In genomic region chr5:178278358-178279023, GRCh38 we compare ENCODE assay signal across 21 cellular contexts. TPM values are rescaled to one million over a fixed set of nuclear protein-coding genes. Genes with fewer than 3 reads are reported as not detected.
A peak's percentile ranks its signal among the peaks of the same experiment; 100 is the strongest.
DNase-seq lines count a peak whose midpoint lies in the region; ATAC-seq and TF ChIP-seq lines count a peak whose summit lies in the region.
"Had no signal": no experiment of that assay in that cellular context is flagged by ENCODE, and none has a peak within 500 bp of the region (broad histone marks: within the 10 kb centered on the region; RNA-seq: fewer than 3 reads in every experiment).

No MANE protein-coding gene starts in this region.

- DNase-seq in activated CD8-positive, alpha-beta T cell treated with anti-CD3 and anti-CD28 coated beads, Interleukin-2, amount 10 ng/mL, durations not matched to agents 7 days and 5 days: no peak
- DNase-seq in activated CD8-positive, alpha-beta T cell treated with anti-CD3 and anti-CD28 coated beads for 36 hours: no peak
- peak; percentile 60 for DNase-seq in ELF-1 (ENCODE audit: low read depth, low spot score)
- DNase-seq in RWPE2 (ENCODE audit: low spot score): peak; percentile 55
- peak; percentile 83 for DNase-seq in osteoblast (ENCODE audit: insufficient read length, low spot score, missing footprints)
- DNase-seq in ovary: no peak
- DNase-seq in SW480 (ENCODE audit: low spot score): no peak
- DNase-seq: AML-193; C1 segment of cervical spinal cord; CD4-positive, alpha-beta memory T cell; COR-L47; DMS53; NCI-H1048; NCI-H1436; NCI-H1930; NCI-H2107; NCI-H446 treated with DMSO at 0.1 percent for 48 hours; NCI-H526; PC-9; RPMI8226 had no signal

- no peak overlapping the region for H2AFZ ChIP-seq in osteoblast (ENCODE audit: low read length)
- H2AFZ ChIP-seq: PC-9 had no signal

- intact Hi-C loops in activated CD8-positive, alpha-beta T cell treated with anti-CD3 and anti-CD28 coated beads for 36 hours (cut with micrococcal nuclease): no loop called here
- intact Hi-C loops in ovary (cut with DNase I): loop anchor here in 1 of 4 donors (5.0 kb wide), 1 partner anchor 274 kb away; no protein-coding TSS in a partner anchor

- no peak for ATAC-seq in activated CD8-positive, alpha-beta T cell treated with anti-CD3 and anti-CD28 coated beads, Interleukin-2, amount 10 ng/mL, durations not matched to agents 7 days and 5 days
- ATAC-seq in activated CD8-positive, alpha-beta T cell treated with anti-CD3 and anti-CD28 coated beads for 36 hours: no peak
- ATAC-seq in RWPE2 (ENCODE audit: low read depth): no peak
- ATAC-seq: A549 had no signal

- H3K27me3 ChIP-seq in RWPE2 (ENCODE audit: insufficient read depth, poor library complexity, severe bottlenecking) (no peaks in the 10 kb centered on the region), osteoblast (ENCODE audit: insufficient read depth, low read length) (peaks cover 11% of the 10 kb centered on the region), ovary (no peaks in the 10 kb centered on the region)

- H3K27ac ChIP-seq in RWPE2 (ENCODE audit: poor library complexity, severe bottlenecking) (no peak overlapping the region), osteoblast (ENCODE audit: low read depth, low read length) (no peak overlapping the region), ovary (no peak overlapping the region)
- H3K27ac ChIP-seq: A549, PC-9 had no signal

- no peak for TF ChIP-seq CTCF in activated CD8-positive, alpha-beta T cell treated with anti-CD3 and anti-CD28 coated beads for 36 hours (IDR thresholded peaks at IDR 0.05)
- TF ChIP-seq CTCF in RWPE2 (IDR thresholded peaks at IDR 0.05; ENCODE audit: poor library complexity, severe bottlenecking): no peak
- no peak for TF ChIP-seq CTCF in osteoblast (IDR thresholded peaks at IDR 0.05; ENCODE audit: extremely low read depth, low read depth, low read length)
- TF ChIP-seq CTCF in ovary (IDR thresholded peaks at IDR 0.05): no peak

- TF ChIP-seq POLR2A in ovary (IDR thresholded peaks at IDR 0.05): no peak

- peaks cover 3% of the 10 kb centered on the region for H3K27me3 Mint-ChIP-seq in activated CD8-positive, alpha-beta T cell treated with anti-CD3 and anti-CD28 coated beads, Interleukin-2, amount 10 ng/mL, durations not matched to agents 7 days and 5 days (ENCODE audit: low read depth)
- H3K27me3 Mint-ChIP-seq in activated CD8-positive, alpha-beta T cell treated with anti-CD3 and anti-CD28 coated beads for 36 hours: no peaks in the 10 kb centered on the region

- H3K4me2 ChIP-seq in osteoblast (ENCODE audit: insufficient read depth, low read length): no peak overlapping the region
- H3K4me2 ChIP-seq: A549, PC-9 had no signal

- H3K36me3 ChIP-seq in RWPE2 (ENCODE audit: low read depth) (no peaks in the 10 kb centered on the region), osteoblast (ENCODE audit: insufficient read depth, low read length) (no peaks in the 10 kb centered on the region), ovary (no peaks in the 10 kb centered on the region)

- H3K27ac Mint-ChIP-seq in activated CD8-positive, alpha-beta T cell treated with anti-CD3 and anti-CD28 coated beads, Interleukin-2, amount 10 ng/mL, durations not matched to agents 7 days and 5 days: peak overlapping the region; percentile 20
- H3K27ac Mint-ChIP-seq in activated CD8-positive, alpha-beta T cell treated with anti-CD3 and anti-CD28 coated beads for 36 hours: no peak overlapping the region
- H3K27ac Mint-ChIP-seq: CD4-positive, alpha-beta memory T cell had no signal

- H3K4me3 ChIP-seq in RWPE2 (ENCODE audit: severe bottlenecking) (no peak overlapping the region), osteoblast (ENCODE audit: insufficient read depth, low read length) (no peak overlapping the region), ovary (no peak overlapping the region)
- H3K4me3 ChIP-seq: A549, PC-9 had no signal

- CTCF ChIA-PET in activated CD8-positive, alpha-beta T cell treated with anti-CD3 and anti-CD28 coated beads, Interleukin-2, amount 10 ng/mL, durations not matched to agents 7 days and 5 days (lab: Charles Lee): interaction anchor here (0.6 to 1.7 kb wide), 4 partner anchors 42 to 311 kb away, joined by 3 to 7 read pairs (median 5); partner anchors contain the start of gene COL23A1
- CTCF ChIA-PET in activated CD8-positive, alpha-beta T cell treated with anti-CD3 and anti-CD28 coated beads for 36 hours (lab: Charles Lee): interaction anchor here (1.2 to 1.3 kb wide), 2 partner anchors 10 to 43 kb away, joined by 3 to 4 read pairs; no protein-coding TSS in a partner anchor

- H3K4me1 ChIP-seq in RWPE2 (ENCODE audit: insufficient read depth, poor library complexity, severe bottlenecking) (no peaks in the 10 kb centered on the region), osteoblast (ENCODE audit: insufficient read depth, low read length) (no peaks in the 10 kb centered on the region), ovary (ENCODE audit: insufficient read depth) (no peaks in the 10 kb centered on the region)
- H3K4me1 ChIP-seq: A549 had no signal

- no peak for TF ChIP-seq EP300 in ovary (IDR thresholded peaks at IDR 0.05)

- WGBS in ovary, 3 donors: 67 to 76% (median 73%) methylated on average over 18 of the region's 18 CpGs

- H3K9me3 ChIP-seq in RWPE2 (ENCODE audit: severe bottlenecking) (no peaks in the 10 kb centered on the region), osteoblast (ENCODE audit: low read depth, low read length) (no peaks in the 10 kb centered on the region), ovary (no peaks in the 10 kb centered on the region)

- no peaks in the 10 kb centered on the region for H3K79me2 ChIP-seq in osteoblast (ENCODE audit: insufficient read depth, low read length)

- no peak overlapping the region for H3K4me3 Mint-ChIP-seq in activated CD8-positive, alpha-beta T cell treated with anti-CD3 and anti-CD28 coated beads, Interleukin-2, amount 10 ng/mL, durations not matched to agents 7 days and 5 days
- H3K4me3 Mint-ChIP-seq in activated CD8-positive, alpha-beta T cell treated with anti-CD3 and anti-CD28 coated beads for 36 hours: no peak overlapping the region
- H3K4me3 Mint-ChIP-seq: CD4-positive, alpha-beta memory T cell had no signal

- no peaks in the 10 kb centered on the region for H4K20me1 ChIP-seq in osteoblast (ENCODE audit: insufficient read depth, low read length)

- H3K4me1 Mint-ChIP-seq in activated CD8-positive, alpha-beta T cell treated with anti-CD3 and anti-CD28 coated beads, Interleukin-2, amount 10 ng/mL, durations not matched to agents 7 days and 5 days (ENCODE audit: low read depth): peaks cover 19% of the 10 kb centered on the region
- peaks cover 4% of the 10 kb centered on the region for H3K4me1 Mint-ChIP-seq in activated CD8-positive, alpha-beta T cell treated with anti-CD3 and anti-CD28 coated beads for 36 hours (ENCODE audit: low read depth)

- peaks cover 5% of the 10 kb centered on the region for H3K9me3 Mint-ChIP-seq in activated CD8-positive, alpha-beta T cell treated with anti-CD3 and anti-CD28 coated beads, Interleukin-2, amount 10 ng/mL, durations not matched to agents 7 days and 5 days (ENCODE audit: insufficient read depth)
- H3K9me3 Mint-ChIP-seq in activated CD8-positive, alpha-beta T cell treated with anti-CD3 and anti-CD28 coated beads for 36 hours: peaks cover 4% of the 10 kb centered on the region

- POLR2A ChIA-PET in activated CD8-positive, alpha-beta T cell treated with anti-CD3 and anti-CD28 coated beads, Interleukin-2, amount 10 ng/mL, durations not matched to agents 7 days and 5 days (lab: Charles Lee): no interaction called here
- POLR2A ChIA-PET in activated CD8-positive, alpha-beta T cell treated with anti-CD3 and anti-CD28 coated beads for 36 hours (lab: Charles Lee): interaction anchor here (1.5 kb wide), 1 partner anchor 39 kb away, joined by 3 read pairs; no protein-coding TSS in a partner anchor

- H3K36me3 Mint-ChIP-seq in activated CD8-positive, alpha-beta T cell treated with anti-CD3 and anti-CD28 coated beads, Interleukin-2, amount 10 ng/mL, durations not matched to agents 7 days and 5 days (ENCODE audit: low read depth): no peaks in the 10 kb centered on the region
- H3K36me3 Mint-ChIP-seq in activated CD8-positive, alpha-beta T cell treated with anti-CD3 and anti-CD28 coated beads for 36 hours (ENCODE audit: low read depth): no peaks in the 10 kb centered on the region

RNA-seq across cellular contexts. Expression of gene PHYKPL, which starts 45.9 kb away (rescaled TPM):
- 100 to 1,000 TPM; 125 to 126 TPM for total RNA-seq in activated CD8-positive, alpha-beta T cell treated with anti-CD3 and anti-CD28 coated beads, Interleukin-2, amount 10 ng/mL, durations not matched to agents 7 days and 5 days
- total RNA-seq in activated CD8-positive, alpha-beta T cell treated with anti-CD3 and anti-CD28 coated beads for 36 hours: 10 to 100 TPM; 60.4 to 62.1 TPM
- total RNA-seq in osteoblast: 35.1 and 36.5 TPM in 2 replicates
- 10 to 100 TPM; 41.7 to 93.3 (median 62.7) TPM for total RNA-seq in ovary
- polyA plus RNA-seq in ovary: 10 to 100 TPM; 31.8 to 46.8 TPM

Comparison
In these comparisons a context has a peak if more than half of its experiments do, and no peak if none do; other contexts are left out.
1. DNase-seq: peak in ELF-1 (single experiment), RWPE2 (single experiment) and osteoblast (single experiment); none in activated CD8-positive, alpha-beta T cell treated with anti-CD3 and anti-CD28 coated beads, Interleukin-2, amount 10 ng/mL, durations not matched to agents 7 days and 5 days (single experiment), activated CD8-positive, alpha-beta T cell treated with anti-CD3 and anti-CD28 coated beads for 36 hours (single experiment), ovary (0 of 5) and SW480 (single experiment).